1 cellular context compared by ENCODE assay signal in genomic region chr20:1327241-1327653, GRCh38.
A peak's percentile ranks its signal among the peaks of the same experiment; 100 is the strongest.
TF ChIP-seq lines count a peak whose summit lies in the region.

No MANE protein-coding gene starts in this region.

TF ChIP-seq in K562, 482 proteins besides CTCF, POLR2A, EP300 and RAD21 (continued from another document):
- TF ChIP-seq PATZ1 (CRISPR knock-in tag; IDR thresholded peaks at IDR 0.05; ENCODE audit: borderline replicate concordance) (no peak), HMG20A (CRISPR knock-in tag; conservative IDR thresholded peaks at IDR 0.05) (no peak), POLR2AphosphoS2 (IDR thresholded peaks at IDR 0.05; ENCODE audit: low read length) (no peak), ZNF324 (CRISPR knock-in tag; IDR thresholded peaks at IDR 0.05) (no peak), RFX1 (IDR thresholded peaks at IDR 0.05) (peak; percentile 35; the same call in 1 of the 2 replicates), CHD2 (IDR thresholded peaks at IDR 0.05; ENCODE audit: low read depth, low read length) (no peak)
